3 cellular contexts compared by ENCODE assay signal in the genomic region with DNA sequence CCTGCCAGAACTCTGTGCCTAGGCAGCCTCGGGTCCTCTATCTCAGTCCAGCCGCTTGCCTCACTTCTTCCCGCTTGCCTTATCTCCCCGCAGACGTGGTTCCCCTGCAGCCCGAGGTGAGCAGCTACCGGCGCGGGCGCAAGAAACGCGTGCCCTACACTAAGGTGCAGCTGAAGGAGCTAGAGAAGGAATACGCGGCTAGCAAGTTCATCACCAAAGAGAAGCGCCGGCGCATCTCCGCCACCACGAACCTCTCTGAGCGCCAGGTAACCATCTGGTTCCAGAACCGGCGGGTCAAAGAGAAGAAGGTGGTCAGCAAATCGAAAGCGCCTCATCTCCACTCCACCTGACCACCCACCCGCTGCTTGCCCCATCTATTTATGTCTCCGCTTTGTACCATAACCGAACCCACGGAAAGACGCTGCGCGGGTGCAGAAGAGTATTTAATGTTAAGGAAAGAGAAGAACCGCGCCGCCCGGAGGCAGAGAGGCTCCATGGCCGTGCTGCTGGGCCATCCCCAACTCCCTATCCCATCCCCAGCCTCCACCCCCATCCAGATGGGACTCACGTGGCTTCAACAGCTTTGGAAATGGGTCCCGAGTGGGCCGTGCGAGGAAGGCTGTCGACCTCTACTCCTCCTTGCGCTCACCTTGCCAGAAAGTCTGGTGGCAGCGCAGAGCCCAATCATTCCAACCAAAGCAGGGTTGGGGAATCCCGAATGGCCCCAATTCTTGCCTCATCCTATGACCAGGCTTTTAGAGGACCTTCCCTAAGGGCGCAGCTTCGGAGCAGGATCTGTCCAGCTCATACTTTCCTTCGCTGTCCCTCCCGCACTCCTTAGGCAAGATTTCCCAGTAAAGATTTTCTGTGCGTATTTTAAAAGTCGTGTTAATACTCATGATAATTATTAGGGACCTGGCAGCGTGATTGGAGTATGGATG.
TF ChIP-seq lines count a peak whose summit lies in the region.

No MANE protein-coding gene starts in this region.

TF ChIP-seq in IMR-90, 13 proteins besides CTCF, POLR2A, EP300 and RAD21:
- no peak for TF ChIP-seq FOS (IDR thresholded peaks at IDR 0.05; ENCODE audit: low read depth, low read length)
- TF ChIP-seq SMC3 (IDR thresholded peaks at IDR 0.05; ENCODE audit: low read depth, low read length), result no peak
- TF ChIP-seq MAFK (IDR thresholded peaks at IDR 0.05; ENCODE audit: low read depth, low read length), result no peak
- no peak for TF ChIP-seq BHLHE40 (IDR thresholded peaks at IDR 0.05; ENCODE audit: low read depth, low read length)
- TF ChIP-seq RCOR1 (IDR thresholded peaks at IDR 0.05; ENCODE audit: insufficient replicate concordance, low read length), result no peak
- no peak for TF ChIP-seq RFX5 (IDR thresholded peaks at IDR 0.05; ENCODE audit: low read depth, low read length)
- TF ChIP-seq, protein P1, sequence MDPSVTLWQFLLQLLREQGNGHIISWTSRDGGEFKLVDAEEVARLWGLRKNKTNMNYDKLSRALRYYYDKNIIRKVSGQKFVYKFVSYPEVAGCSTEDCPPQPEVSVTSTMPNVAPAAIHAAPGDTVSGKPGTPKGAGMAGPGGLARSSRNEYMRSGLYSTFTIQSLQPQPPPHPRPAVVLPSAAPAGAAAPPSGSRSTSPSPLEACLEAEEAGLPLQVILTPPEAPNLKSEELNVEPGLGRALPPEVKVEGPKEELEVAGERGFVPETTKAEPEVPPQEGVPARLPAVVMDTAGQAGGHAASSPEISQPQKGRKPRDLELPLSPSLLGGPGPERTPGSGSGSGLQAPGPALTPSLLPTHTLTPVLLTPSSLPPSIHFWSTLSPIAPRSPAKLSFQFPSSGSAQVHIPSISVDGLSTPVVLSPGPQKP (IDR thresholded peaks at IDR 0.05; ENCODE audit: borderline replicate concordance, low read depth, low read length), result no peak
- TF ChIP-seq, protein P2, sequence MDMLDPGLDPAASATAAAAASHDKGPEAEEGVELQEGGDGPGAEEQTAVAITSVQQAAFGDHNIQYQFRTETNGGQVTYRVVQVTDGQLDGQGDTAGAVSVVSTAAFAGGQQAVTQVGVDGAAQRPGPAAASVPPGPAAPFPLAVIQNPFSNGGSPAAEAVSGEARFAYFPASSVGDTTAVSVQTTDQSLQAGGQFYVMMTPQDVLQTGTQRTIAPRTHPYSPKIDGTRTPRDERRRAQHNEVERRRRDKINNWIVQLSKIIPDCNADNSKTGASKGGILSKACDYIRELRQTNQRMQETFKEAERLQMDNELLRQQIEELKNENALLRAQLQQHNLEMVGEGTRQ (IDR thresholded peaks at IDR 0.05; ENCODE audit: low read depth, low read length), result no peak
- no peak for TF ChIP-seq NFE2L2 (IDR thresholded peaks at IDR 0.05; ENCODE audit: low read depth, low read length)
- TF ChIP-seq CHD1 (IDR thresholded peaks at IDR 0.05; ENCODE audit: low read depth, low read length), result no peak
- no peak for TF ChIP-seq CEBPB (IDR thresholded peaks at IDR 0.05; ENCODE audit: low read depth, low read length)
- no peak for TF ChIP-seq MXI1 (IDR thresholded peaks at IDR 0.05; ENCODE audit: borderline replicate concordance, low read depth, low read length)
TF ChIP-seq in IMR-90: peak in this region for 0.

TF ChIP-seq in H1, 55 proteins besides CTCF, POLR2A, EP300 and RAD21:
- TF ChIP-seq SIX5 (IDR thresholded peaks at IDR 0.05; ENCODE audit: low read depth, low read length) (no peak), RNF2 (IDR thresholded peaks at IDR 0.05; ENCODE audit: borderline replicate concordance, low read depth, low read length, missing control alignments, poor library complexity, severe bottlenecking) (peak; percentile 20), EZH2 (IDR thresholded peaks at IDR 0.05; ENCODE audit: low read depth, low read length, severe bottlenecking) (peak; percentile 98), RFX5 (IDR thresholded peaks at IDR 0.05; ENCODE audit: borderline replicate concordance, low read depth, low read length) (no peak), KDM4A (IDR thresholded peaks at IDR 0.05; ENCODE audit: low read depth, low read length, severe bottlenecking) (peak; percentile 17), SAP30 (IDR thresholded peaks at IDR 0.05; ENCODE audit: insufficient read depth, insufficient replicate concordance, low read length) (no peak), SUZ12 (IDR thresholded peaks at IDR 0.05; ENCODE audit: low read length) (peak; percentile 97), CTBP2 (IDR thresholded peaks at IDR 0.05; ENCODE audit: borderline replicate concordance, insufficient read depth, insufficient read length, low read length) (peak; percentile 22), BRCA1 (IDR thresholded peaks at IDR 0.05; ENCODE audit: low read depth, low read length) (no peak)

TF ChIP-seq in HEK293T, 16 proteins besides CTCF, POLR2A, EP300 and RAD21:
- TF ChIP-seq FOXK2 (IDR thresholded peaks at IDR 0.05) (no peak), NFRKB (IDR thresholded peaks at IDR 0.05) (no peak), TARDBP (IDR thresholded peaks at IDR 0.05) (no peak), ARNT (IDR thresholded peaks at IDR 0.05) (no peak), SP1 (IDR thresholded peaks at IDR 0.05) (no peak), LEF1 (IDR thresholded peaks at IDR 0.05; ENCODE audit: borderline replicate concordance) (no peak), CTBP1 (IDR thresholded peaks at IDR 0.05; ENCODE audit: borderline replicate concordance) (no peak), ELF4 (IDR thresholded peaks at IDR 0.05) (no peak), FOXM1 (IDR thresholded peaks at IDR 0.05; ENCODE audit: borderline replicate concordance) (no peak), ZNF384 (IDR thresholded peaks at IDR 0.05) (no peak), HDGF (IDR thresholded peaks at IDR 0.05; ENCODE audit: borderline replicate concordance) (no peak), L3MBTL2 (conservative IDR thresholded peaks at IDR 0.05) (no peak), FOXA1 (IDR thresholded peaks at IDR 0.05) (no peak), BHLHE40 (IDR thresholded peaks at IDR 0.05; ENCODE audit: borderline replicate concordance) (no peak), SUZ12 (IDR thresholded peaks at IDR 0.05) (no peak)
- TF ChIP-seq, protein P3, sequence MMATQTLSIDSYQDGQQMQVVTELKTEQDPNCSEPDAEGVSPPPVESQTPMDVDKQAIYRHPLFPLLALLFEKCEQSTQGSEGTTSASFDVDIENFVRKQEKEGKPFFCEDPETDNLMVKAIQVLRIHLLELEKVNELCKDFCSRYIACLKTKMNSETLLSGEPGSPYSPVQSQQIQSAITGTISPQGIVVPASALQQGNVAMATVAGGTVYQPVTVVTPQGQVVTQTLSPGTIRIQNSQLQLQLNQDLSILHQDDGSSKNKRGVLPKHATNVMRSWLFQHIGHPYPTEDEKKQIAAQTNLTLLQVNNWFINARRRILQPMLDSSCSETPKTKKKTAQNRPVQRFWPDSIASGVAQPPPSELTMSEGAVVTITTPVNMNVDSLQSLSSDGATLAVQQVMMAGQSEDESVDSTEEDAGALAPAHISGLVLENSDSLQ (IDR thresholded peaks at IDR 0.05), result no peak
